Comparison of ENCODE assay signal across 17 cellular contexts in genomic region chr17:10170233-10170632, GRCh38. TPM values are rescaled to one million over a fixed set of nuclear protein-coding genes. Genes with fewer than 3 reads are reported as not detected.
DNase-seq lines count a peak whose midpoint lies in the region; ATAC-seq and TF ChIP-seq lines count a peak whose summit lies in the region.
"Had no signal": no experiment of that assay in that cellular context is flagged by ENCODE, and none has a peak within 500 bp of the region (broad histone marks: within the 10 kb centered on the region; RNA-seq: fewer than 3 reads in every experiment).

No MANE protein-coding gene starts in this region.

- TF ChIP-seq CTCF in HEK293 (tag by site-specific recombination; IDR thresholded peaks at IDR 0.05) (no peak), natural killer cell (IDR thresholded peaks at IDR 0.05) (no peak), vagina (IDR thresholded peaks at IDR 0.05) (no peak)

- H3K4me3 ChIP-seq in HEK293 (ENCODE audit: low read depth, low read length): no peak overlapping the region
- H3K4me3 ChIP-seq in vagina: no peak overlapping the region
- H3K4me3 ChIP-seq: K562, SJCRH30 had no signal

- CTCF ChIA-PET in HEK293 (lab: Yijun Ruan, JAX): interaction anchor here (0.9 kb wide), 1 partner anchor 56 kb away, joined by 3 read pairs; no protein-coding TSS in a partner anchor

- no peak for TF ChIP-seq POLR2A in vagina (IDR thresholded peaks at IDR 0.05)

- no peak for ATAC-seq in effector memory CD8-positive, alpha-beta T cell (replicated peaks)
- ATAC-seq in natural killer cell: no peak
- ATAC-seq in HG03520 (IDR thresholded peaks at IDR 0.05; ENCODE audit: unreplicated experiment): no peak
- ATAC-seq: HepG2, K562 had no signal

- peaks cover 30 to 32% of the 10 kb centered on the region in 2 donors for H3K4me1 Mint-ChIP-seq in effector memory CD8-positive, alpha-beta T cell (ENCODE audit: low read depth in 2 of 2)
- peaks cover 61 to 65% of the 10 kb centered on the region in 2 donors for H3K4me1 Mint-ChIP-seq in natural killer cell
- H3K4me1 Mint-ChIP-seq in activated CD4-positive, alpha-beta T cell treated with anti-CD3 and anti-CD28 coated beads, Interleukin-2, amount 10 ng/mL, durations not matched to agents 24 days and 14 days: peaks cover 8% of the 10 kb centered on the region

- H3K36me3 ChIP-seq in HEK293 (ENCODE audit: control insufficient read depth in 2 of 2, insufficient read depth in 1 of 2, low read length in 2 of 2): no peaks in the 10 kb centered on the region
- H3K36me3 ChIP-seq in vagina: no peaks in the 10 kb centered on the region
- H3K36me3 ChIP-seq: SJCRH30 had no signal

- H3K4me1 ChIP-seq in HEK293 (ENCODE audit: control insufficient read depth, insufficient read depth, low read length) (no peaks in the 10 kb centered on the region), vagina (peaks cover 24% of the 10 kb centered on the region)
- H3K4me1 ChIP-seq: SJCRH30 had no signal

- DNase-seq in effector memory CD8-positive, alpha-beta T cell: no peak
- no peak for DNase-seq in natural killer cell
- DNase-seq in vagina (ENCODE audit: extremely low spot score in 2 of 2): no peak
- no peak for DNase-seq in activated CD4-positive, alpha-beta T cell treated with anti-CD3 and anti-CD28 coated beads, Interleukin-2, amount 10 ng/mL, durations not matched to agents 24 days and 14 days
- DNase-seq in cortex of kidney (lab: John Stamatoyannopoulos, UW): no peak
- DNase-seq: CD8-positive, alpha-beta memory T cell; HFFc6; NCI-H1092; NCI-H1436; NCI-H187 treated with DMSO at 0.1 percent for 48 hours; NCI-H2107; SJCRH30 had no signal

- H3K27ac Mint-ChIP-seq in effector memory CD8-positive, alpha-beta T cell: peak overlapping the region; percentile 11 to 78
- peak overlapping the region; percentile 89 to 90 for H3K27ac Mint-ChIP-seq in natural killer cell
- H3K27ac Mint-ChIP-seq in activated CD4-positive, alpha-beta T cell treated with anti-CD3 and anti-CD28 coated beads, Interleukin-2, amount 10 ng/mL, durations not matched to agents 24 days and 14 days: no peak overlapping the region
- H3K27ac Mint-ChIP-seq: HFFc6 had no signal

- peak overlapping the region in 1 of 2 donors; percentile 30 for H3K4me3 Mint-ChIP-seq in effector memory CD8-positive, alpha-beta T cell
- H3K4me3 Mint-ChIP-seq in natural killer cell: peak overlapping the region; percentile 40
- H3K4me3 Mint-ChIP-seq in activated CD4-positive, alpha-beta T cell treated with anti-CD3 and anti-CD28 coated beads, Interleukin-2, amount 10 ng/mL, durations not matched to agents 24 days and 14 days: no peak overlapping the region
- H3K4me3 Mint-ChIP-seq: CD8-positive, alpha-beta memory T cell; HFFc6 had no signal

- H3K9me3 Mint-ChIP-seq in effector memory CD8-positive, alpha-beta T cell: no peaks in the 10 kb centered on the region
- H3K9me3 Mint-ChIP-seq in natural killer cell: no peaks in the 10 kb centered on the region
- peaks cover 8% of the 10 kb centered on the region for H3K9me3 Mint-ChIP-seq in activated CD4-positive, alpha-beta T cell treated with anti-CD3 and anti-CD28 coated beads, Interleukin-2, amount 10 ng/mL, durations not matched to agents 24 days and 14 days
- H3K9me3 Mint-ChIP-seq: CD8-positive, alpha-beta memory T cell; HFFc6 had no signal

- H3K36me3 Mint-ChIP-seq in effector memory CD8-positive, alpha-beta T cell (ENCODE audit: insufficient read depth): peaks cover 14% of the 10 kb centered on the region
- no peaks in the 10 kb centered on the region for H3K36me3 Mint-ChIP-seq in natural killer cell
- H3K36me3 Mint-ChIP-seq in activated CD4-positive, alpha-beta T cell treated with anti-CD3 and anti-CD28 coated beads, Interleukin-2, amount 10 ng/mL, durations not matched to agents 24 days and 14 days (ENCODE audit: low read depth): no peaks in the 10 kb centered on the region

- POLR2A ChIA-PET in HEK293 (lab: Yijun Ruan, JAX): no interaction called here

- peaks cover 0 to 6% of the 10 kb centered on the region in 2 donors for H3K27me3 Mint-ChIP-seq in effector memory CD8-positive, alpha-beta T cell
- no peaks in the 10 kb centered on the region for H3K27me3 Mint-ChIP-seq in natural killer cell (ENCODE audit: low read depth in 2 of 2)
- peaks cover 12% of the 10 kb centered on the region for H3K27me3 Mint-ChIP-seq in activated CD4-positive, alpha-beta T cell treated with anti-CD3 and anti-CD28 coated beads, Interleukin-2, amount 10 ng/mL, durations not matched to agents 24 days and 14 days

- no peaks in the 10 kb centered on the region for H3K27me3 ChIP-seq in vagina
- H3K27me3 ChIP-seq: SJCRH30 had no signal

- no peak overlapping the region for H3K27ac ChIP-seq in HEK293 (ENCODE audit: extremely low read depth, low read depth, low read length)
- H3K27ac ChIP-seq in vagina: peak overlapping the region; percentile 37
- H3K27ac ChIP-seq: HL-60, SJCRH30 had no signal

- H3K9me3 ChIP-seq in HEK293 (ENCODE audit: control insufficient read depth, insufficient read depth, low read depth, low read length) (no peaks in the 10 kb centered on the region), vagina (no peaks in the 10 kb centered on the region)
- H3K9me3 ChIP-seq: SJCRH30 had no signal

- intact Hi-C loops in natural killer cell (cut with micrococcal nuclease) (loop anchor here (2.0 kb wide), 1 partner anchor 17 kb away; no protein-coding TSS in a partner anchor), vagina (cut with DNase I) (no loop called here)
- intact Hi-C loops in activated CD4-positive, alpha-beta T cell treated with anti-CD3 and anti-CD28 coated beads, Interleukin-2, amount 10 ng/mL, durations not matched to agents 24 days and 14 days (cut with micrococcal nuclease): no loop called here

TF ChIP-seq in HEK293, 187 proteins besides CTCF, POLR2A, EP300 and RAD21:
- TF ChIP-seq ZNF623 (tag by site-specific recombination; IDR thresholded peaks at IDR 0.05) (peak; percentile 93), ZXDB (tag by site-specific recombination; IDR thresholded peaks at IDR 0.05) (no peak), ZSCAN18 (tag by site-specific recombination; IDR thresholded peaks at IDR 0.05) (no peak), SP7 (tag by site-specific recombination; IDR thresholded peaks at IDR 0.05) (no peak), ZNF596 (tag by site-specific recombination; IDR thresholded peaks at IDR 0.05) (no peak), ZNF610 (tag by site-specific recombination; IDR thresholded peaks at IDR 0.05; ENCODE audit: borderline replicate concordance) (no peak)

RNA-seq across cellular contexts. Expression of gene GAS7, which starts 28.2 kb away (rescaled TPM):
- 10 to 100 TPM; 70.7 to 89.1 (median 84.8) TPM for total RNA-seq in natural killer cell
- 47.1 TPM for total RNA-seq in vagina
- 0.21 and 0.26 TPM in 2 replicates for total RNA-seq in activated CD4-positive, alpha-beta T cell treated with anti-CD3 and anti-CD28 coated beads, Interleukin-2, amount 10 ng/mL, durations not matched to agents 24 days and 14 days

Comparison
In these comparisons a context has a peak if more than half of its experiments do, and no peak if none do; other contexts are left out.
1. RNA of gene GAS7, which starts 28.2 kb away (total RNA-seq): 70.7 to 89.1 TPM in natural killer cell and 47.1 TPM in vagina (single experiment); 0.21 to 0.26 TPM in activated CD4-positive, alpha-beta T cell treated with anti-CD3 and anti-CD28 coated beads, Interleukin-2, amount 10 ng/mL, durations not matched to agents 24 days and 14 days; every median in the first group is over 10 times any median in the second.